ENCODE assay signal across 10 cellular contexts in genomic region chr17:78882546-78883089, GRCh38. TPM values are rescaled to one million over a fixed set of nuclear protein-coding genes. Genes with fewer than 3 reads are reported as not detected.
A peak's percentile ranks its signal among the peaks of the same experiment; 100 is the strongest.
DNase-seq lines count a peak whose midpoint lies in the region; ATAC-seq, FAIRE-seq and TF ChIP-seq lines count a peak whose summit lies in the region.
"Had no signal": no experiment of that assay in that cellular context is flagged by ENCODE, and none has a peak within 500 bp of the region (broad histone marks: within the 10 kb centered on the region; RNA-seq: fewer than 3 reads in every experiment).

No MANE protein-coding gene starts in this region.

- peaks cover 10% of the 10 kb centered on the region for H4K20me1 ChIP-seq in hepatocyte (ENCODE audit: insufficient read depth, poor library complexity, severe bottlenecking)

- no peaks in the 10 kb centered on the region for H3K9me2 ChIP-seq in hepatocyte (replicated peaks; ENCODE audit: insufficient read depth)

- peak overlapping the region; percentile 72 for H3K27ac Mint-ChIP-seq in activated naive CD8-positive, alpha-beta T cell treated with anti-CD3 and anti-CD28 coated beads, Interleukin-2, amount 50 U/mL, for 24 hours

- FAIRE-seq in small intestine (lab: Jason Lieb, UNC): no peak

- H2AFZ ChIP-seq in hepatocyte: no peak overlapping the region

- H3K36me3 ChIP-seq in H7 (replicated peaks; ENCODE audit: control insufficient read depth, insufficient read depth, low read length) (no peaks in the 10 kb centered on the region), hepatocyte (replicated peaks; ENCODE audit: insufficient read depth, low read depth) (no peaks in the 10 kb centered on the region), small intestine (ENCODE audit: control insufficient read depth in 2 of 2, insufficient read depth in 2 of 2, low read length in 2 of 2) (no peaks in the 10 kb centered on the region)

- no peaks in the 10 kb centered on the region for H3K9me3 Mint-ChIP-seq in activated naive CD8-positive, alpha-beta T cell treated with anti-CD3 and anti-CD28 coated beads, Interleukin-2, amount 50 U/mL, for 24 hours

- peaks cover 82% of the 10 kb centered on the region for H3K79me2 ChIP-seq in hepatocyte

- H3K9me3 ChIP-seq in hepatocyte (ENCODE audit: low read depth) (no peaks in the 10 kb centered on the region), small intestine (ENCODE audit: control insufficient read depth, low read depth) (no peaks in the 10 kb centered on the region)

- no peak overlapping the region for H3K4me3 ChIP-seq in H7 (ENCODE audit: insufficient read depth, low read depth, low read length)
- H3K4me3 ChIP-seq in hepatocyte: no peak overlapping the region
- H3K4me3 ChIP-seq in small intestine (ENCODE audit: low read depth in 1 of 2, low read length in 2 of 2): no peak overlapping the region

- peaks cover 37% of the 10 kb centered on the region for H3K4me1 ChIP-seq in hepatocyte (ENCODE audit: insufficient read depth)
- H3K4me1 ChIP-seq in small intestine (ENCODE audit: control insufficient read depth in 2 of 2, insufficient read depth in 1 of 2, low read depth in 1 of 2, low read length in 1 of 2): peaks cover 3 to 9% of the 10 kb centered on the region in 2 donors

- peak overlapping the region; percentile 75 for H3K4me2 ChIP-seq in hepatocyte

- H3K4me3 Mint-ChIP-seq in activated naive CD8-positive, alpha-beta T cell treated with anti-CD3 and anti-CD28 coated beads, Interleukin-2, amount 50 U/mL, for 24 hours: no peak overlapping the region

- H3K27me3 ChIP-seq in H7 (ENCODE audit: control insufficient read depth, insufficient read depth, low read length): no peaks in the 10 kb centered on the region
- no peaks in the 10 kb centered on the region for H3K27me3 ChIP-seq in hepatocyte
- no peaks in the 10 kb centered on the region for H3K27me3 ChIP-seq in small intestine (ENCODE audit: control insufficient read depth in 2 of 2, insufficient read depth in 2 of 2, low read length in 2 of 2)

- H3K27ac ChIP-seq in hepatocyte (peak overlapping the region; percentile 92), small intestine (ENCODE audit: low read depth in 1 of 2, low read length in 1 of 2) (peak overlapping the region; percentile 77 to 90)

- WGBS in hepatocyte (ENCODE audit: low lambda C conversion rate, missing lambda C conversion rate): 65% methylated on average over 14 of the region's 14 CpGs
- WGBS in small intestine, 3 donors: 49 to 75% (median 68%) methylated on average over 14 of the region's 14 CpGs

- DNase-seq in H7: peak; percentile 51
- DNase-seq in activated naive CD8-positive, alpha-beta T cell treated with anti-CD3 and anti-CD28 coated beads, Interleukin-2, amount 50 U/mL, for 24 hours: no peak
- no peak for DNase-seq in hepatocyte (ENCODE audit: low spot score)
- DNase-seq in small intestine: no peak
- no peak for DNase-seq in NCI-H226
- DNase-seq in activated effector memory CD4-positive, alpha-beta T cell treated with anti-CD3 and anti-CD28 coated beads, Interleukin-2, amount 50 U/mL, for 16 hours: no peak
- no peak for DNase-seq in NCI-H345 (lab: John Stamatoyannopoulos, UW)
- DNase-seq in hippocampal formation (lab: John Stamatoyannopoulos, UW): no peak
- DNase-seq: activated T-cell treated with anti-CD3 and anti-CD28 coated beads, Interleukin-2, amount 50 U/mL, for 1 hour; NCI-H510A had no signal

- no peaks in the 10 kb centered on the region for H3K36me3 Mint-ChIP-seq in activated naive CD8-positive, alpha-beta T cell treated with anti-CD3 and anti-CD28 coated beads, Interleukin-2, amount 50 U/mL, for 24 hours (ENCODE audit: low read depth)

- H3K4me1 Mint-ChIP-seq in activated naive CD8-positive, alpha-beta T cell treated with anti-CD3 and anti-CD28 coated beads, Interleukin-2, amount 50 U/mL, for 24 hours: peaks cover 27% of the 10 kb centered on the region

- H3K27me3 Mint-ChIP-seq in activated naive CD8-positive, alpha-beta T cell treated with anti-CD3 and anti-CD28 coated beads, Interleukin-2, amount 50 U/mL, for 24 hours: peaks cover 2% of the 10 kb centered on the region

- ATAC-seq in activated naive CD8-positive, alpha-beta T cell treated with anti-CD3 and anti-CD28 coated beads, Interleukin-2, amount 50 U/mL, for 24 hours: no peak

- TF ChIP-seq CTCF in hepatocyte (IDR thresholded peaks at IDR 0.05; ENCODE audit: poor library complexity): no peak

RNA-seq across cellular contexts. Expression of gene CEP295NL, which starts 20.4 kb away (rescaled TPM):
- total RNA-seq in H7 (2014; rRNA removed; shearing (Covaris generic)): 0.07 TPM in 1 of 2 replicates, not detected in the other
- total RNA-seq in hepatocyte: 0.44 and 0.97 TPM in 2 replicates
- 0.17 and 0.91 TPM in 2 replicates for polyA plus RNA-seq in hepatocyte
- polyA plus RNA-seq in small intestine: under 1 TPM in 1 of 3 donors, not detected in 2; 0.25 TPM

RNA-seq across cellular contexts. Expression of gene USP36, which starts 42.0 kb away (rescaled TPM):
- total RNA-seq in H7 (2014; rRNA removed; shearing (Covaris generic)): 24.6 and 32.8 TPM in 2 replicates
- total RNA-seq in hepatocyte: 17.7 and 20.9 TPM in 2 replicates
- polyA plus RNA-seq in hepatocyte (26.2 and 31.6 TPM in 2 replicates), small intestine (10 to 100 TPM in 2 of 3 donors, 1 to 10 TPM in 1; 8.1 to 19.6 (median 18.6) TPM)

RNA-seq across cellular contexts. Expression of gene TIMP2, which starts 42.6 kb away (rescaled TPM):
- 12.3 and 13.9 TPM in 2 replicates for total RNA-seq in H7 (2014; rRNA removed; shearing (Covaris generic))
- total RNA-seq in hepatocyte: 54.7 and 63.3 TPM in 2 replicates
- polyA plus RNA-seq in hepatocyte (20.9 and 23.3 TPM in 2 replicates), small intestine (10 to 100 TPM; 12.7 to 84.6 (median 18.1) TPM)
